In the genomic region with DNA sequence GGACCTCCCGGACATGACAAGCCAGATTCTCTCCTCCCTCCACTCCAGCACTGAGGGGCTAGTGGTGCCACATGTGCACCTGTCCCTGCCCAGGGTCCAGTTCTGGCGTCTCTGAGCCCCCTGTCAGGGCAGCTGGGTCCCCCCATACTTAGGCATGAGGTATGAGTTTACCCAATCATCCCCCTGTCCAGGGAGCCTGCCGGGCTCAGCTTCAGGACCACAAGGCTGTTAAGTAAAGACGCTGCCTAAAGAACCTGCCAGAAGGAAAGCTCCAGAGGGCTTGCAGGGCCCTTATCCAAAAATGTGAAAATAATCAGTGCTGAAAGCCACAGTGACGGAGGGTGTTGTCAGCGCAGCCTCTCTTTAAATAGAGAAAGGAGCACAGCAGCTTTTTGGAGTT, we compare ENCODE assay signal across 14 cellular contexts.
"Had no signal": no experiment of that assay in that cellular context is flagged by ENCODE, and none has a peak within 500 bp of the region (broad histone marks: within the 10 kb centered on the region; RNA-seq: fewer than 3 reads in every experiment).

No MANE protein-coding gene starts in this region.

- H3K9me3 ChIP-seq: thyroid gland, vagina had no signal

- H3K36me3 ChIP-seq: vagina had no signal

- DNase-seq: activated B cell treated with CpG ODN at 0.5 μM for 24 hours; activated CD4-positive, alpha-beta T cell treated with anti-CD3 and anti-CD28 coated beads for 48 hours; activated CD8-positive, alpha-beta memory T cell treated with anti-CD3 and anti-CD28 coated beads, Interleukin-2, amount 50 U/mL, for 48 hours; activated gamma-delta T cell treated with Interleukin-2 at 50 U/mL for 16 hours; activated naive CD8-positive, alpha-beta T cell treated with anti-CD3 and anti-CD28 coated beads for 36 hours; anterior cingulate cortex; erythroblast; glutamatergic neuron; hypothalamus; kidney glomerular epithelial cell; T-helper 17 cell; thyroid gland had no signal

- ATAC-seq: stimulated activated effector memory CD8-positive, alpha-beta T cell treated with anti-CD3 and anti-CD28 coated beads, Interleukin-12 subunit alpha, Interleukin-12 subunit beta, amount 100 ng/mL, for 72 hours; T-helper 17 cell had no signal

- H3K27me3 ChIP-seq: thyroid gland, vagina had no signal

- H3K27ac ChIP-seq: vagina had no signal

- H3K4me3 ChIP-seq: thyroid gland, vagina had no signal
